Comparison of ENCODE assay signal across 24 cellular contexts in the genomic region with DNA sequence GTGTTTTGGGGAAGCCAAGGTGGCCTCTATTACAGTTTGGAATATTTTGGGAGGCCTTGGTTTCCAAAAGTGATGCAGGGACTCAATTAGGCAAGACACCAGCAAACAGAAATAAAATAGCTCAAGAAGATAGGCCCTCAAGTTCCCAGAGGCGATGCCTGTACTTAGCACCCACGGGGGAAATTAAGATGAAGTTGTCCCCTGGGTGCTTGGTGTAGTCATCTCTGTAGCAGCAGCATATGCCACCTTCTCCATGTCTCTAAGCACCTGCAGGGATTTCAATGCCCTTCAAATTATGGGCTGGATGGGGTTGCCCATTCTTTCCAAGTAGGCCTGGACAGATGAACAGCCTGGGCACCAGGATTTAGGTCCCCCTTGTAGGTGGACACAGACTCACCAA.
"Had no signal": no experiment of that assay in that cellular context is flagged by ENCODE, and none has a peak within 500 bp of the region (broad histone marks: within the 10 kb centered on the region; RNA-seq: fewer than 3 reads in every experiment).

No MANE protein-coding gene starts in this region.

- H3K27me3 Mint-ChIP-seq: activated naive CD8-positive, alpha-beta T cell; activated T-helper 17 cell treated with anti-CD3 and anti-CD28 coated beads, Interleukin-2, amount 50 U/mL, for 72 hours had no signal

- DNase-seq: activated CD4-positive, alpha-beta T cell treated with anti-CD3 and anti-CD28 coated beads for 1 hour; activated CD4-positive, alpha-beta T cell treated with anti-CD3 and anti-CD28 coated beads, Interleukin-2, amount 50 U/mL, for 1 hour; activated CD8-positive, alpha-beta T cell treated with anti-CD3 and anti-CD28 coated beads, Interleukin-2, amount 10 ng/mL, durations not matched to agents 7 days and 5 days; activated naive CD4-positive, alpha-beta T cell; activated T-cell treated with anti-CD3 and anti-CD28 coated beads, Interleukin-2, amount 50 U/mL, for 1 hour; adrenal gland; brain microvascular endothelial cell; caudate nucleus; dermis blood vessel endothelial cell; effector CD8-positive, alpha-beta T cell; foreskin keratinocyte; mesendoderm; naive thymus-derived CD4-positive, alpha-beta T cell; small intestine; stimulated activated CD4-positive, alpha-beta T cell treated with anti-CD3 and anti-CD28 coated beads, Interleukin-2, amount 100 ng/mL, for 24 hours; stimulated activated naive CD4-positive, alpha-beta T cell treated with Interleukin-2 at 50 U/mL for 16 hours; upper lobe of left lung had no signal

- H3K27ac Mint-ChIP-seq: activated CD8-positive, alpha-beta T cell treated with anti-CD3 and anti-CD28 coated beads, Interleukin-2, amount 10 ng/mL, durations not matched to agents 7 days and 5 days; activated naive CD8-positive, alpha-beta T cell; naive thymus-derived CD4-positive, alpha-beta T cell; neural progenitor cell; T-helper 2 cell treated with Interferon-gamma antibody and Interleukin-4, amounts not matched to agents 5 μg/mL and 100 μg/mL, for 36 hours had no signal

- H3K36me3 Mint-ChIP-seq: naive thymus-derived CD4-positive, alpha-beta T cell had no signal

- H3K4me1 Mint-ChIP-seq: activated T-helper 17 cell treated with anti-CD3 and anti-CD28 coated beads, Interleukin-2, amount 50 U/mL, for 72 hours had no signal

- H3K4me3 Mint-ChIP-seq: activated CD8-positive, alpha-beta T cell treated with anti-CD3 and anti-CD28 coated beads, Interleukin-2, amount 10 ng/mL, durations not matched to agents 7 days and 5 days; activated naive CD8-positive, alpha-beta T cell; activated T-helper 17 cell treated with anti-CD3 and anti-CD28 coated beads, Interleukin-2, amount 50 U/mL, for 72 hours; naive thymus-derived CD4-positive, alpha-beta T cell; neural progenitor cell; T-helper 2 cell treated with Interferon-gamma antibody and Interleukin-4, amounts not matched to agents 5 μg/mL and 100 μg/mL, for 36 hours had no signal

- H3K9me3 Mint-ChIP-seq: activated T-helper 17 cell treated with anti-CD3 and anti-CD28 coated beads, Interleukin-2, amount 50 U/mL, for 72 hours; T-helper 2 cell treated with Interferon-gamma antibody and Interleukin-4, amounts not matched to agents 5 μg/mL and 100 μg/mL, for 36 hours had no signal

- ATAC-seq: activated CD8-positive, alpha-beta T cell treated with anti-CD3 and anti-CD28 coated beads, Interleukin-2, amount 10 ng/mL, durations not matched to agents 7 days and 5 days; activated T-helper 17 cell treated with anti-CD3 and anti-CD28 coated beads, Interleukin-2, amount 50 U/mL, for 72 hours; left lobe of liver; lower lobe of right lung; naive thymus-derived CD4-positive, alpha-beta T cell; sciatic nerve had no signal
